Comparison of ENCODE assay signal across 8 cellular contexts in the genomic region with DNA sequence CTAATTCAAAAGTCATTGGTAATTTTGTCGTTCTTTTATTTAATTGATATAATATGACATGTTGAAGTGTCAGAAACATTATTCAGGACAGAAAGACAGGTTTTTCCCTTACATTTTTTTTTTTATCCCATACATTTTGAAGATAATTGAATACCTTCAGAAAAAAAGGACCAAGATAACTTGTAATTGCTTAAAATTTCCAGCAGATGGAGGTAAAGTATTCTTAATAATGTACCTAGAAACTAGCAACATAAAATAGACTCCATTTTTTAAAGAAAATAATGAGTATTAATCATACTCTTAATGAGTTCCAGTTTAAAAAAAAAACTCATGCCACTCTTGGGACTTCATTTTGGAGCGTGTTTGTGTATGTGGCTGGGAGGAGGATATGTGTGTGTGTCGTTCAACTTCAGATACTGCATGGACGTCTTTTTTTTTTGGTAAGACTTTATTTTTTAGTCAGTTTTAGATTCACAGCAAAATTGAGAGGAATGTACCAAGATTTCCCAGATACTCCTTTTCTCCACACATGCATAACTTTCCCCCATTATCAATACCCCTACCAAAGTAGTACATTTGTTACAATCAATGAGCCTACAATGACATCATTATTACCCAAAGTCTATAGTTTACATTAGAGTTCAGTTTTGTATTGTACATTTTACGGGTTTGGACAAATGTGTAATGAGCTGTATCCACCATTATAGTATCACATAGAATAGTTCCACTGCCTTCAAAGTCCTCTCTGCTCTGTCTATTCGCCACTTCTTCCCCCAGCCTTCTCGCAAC.
DNase-seq lines count a peak whose midpoint lies in the region; ATAC-seq and TF ChIP-seq lines count a peak whose summit lies in the region.

No MANE protein-coding gene starts in this region.

- H3F3A ChIP-seq in MM.1S (ENCODE audit: insufficient read depth, low read length), result 0 out of 2 replicates have a peak, but pooled peaks cover 8% of the 10 kb centered on the region

- peaks cover 8% of the 10 kb centered on the region for H3K4me1 ChIP-seq in MM.1S (ENCODE audit: low read length)
- H3K4me1 ChIP-seq in left lung, result no peaks in the 10 kb centered on the region

- ATAC-seq in left lung (peak; percentile 57), GM21737 (IDR thresholded peaks at IDR 0.05; ENCODE audit: unreplicated experiment) (no peak), HG02938 (IDR thresholded peaks at IDR 0.05; ENCODE audit: unreplicated experiment) (no peak), HG03135 (IDR thresholded peaks at IDR 0.05; ENCODE audit: unreplicated experiment) (no peak)

- H3K36me3 ChIP-seq in MM.1S (replicated peaks; ENCODE audit: insufficient read depth, low read length) (no peaks in the 10 kb centered on the region), left lung (no peaks in the 10 kb centered on the region)

- no peaks in the 10 kb centered on the region for H3K79me2 ChIP-seq in MM.1S (ENCODE audit: low read length)

- H3K27ac ChIP-seq in MM.1S (ENCODE audit: low read length) (no peak overlapping the region), left lung (no peak overlapping the region)

- TF ChIP-seq CTCF in MM.1S (IDR thresholded peaks at IDR 0.05; ENCODE audit: low read length), result peak; percentile 47
- peak; percentile 39 to 48 for TF ChIP-seq CTCF in left lung (IDR thresholded peaks at IDR 0.05)

- H4K20me1 ChIP-seq in MM.1S (ENCODE audit: insufficient read depth, low read length), result no peaks in the 10 kb centered on the region

- H3K4me3 ChIP-seq in MM.1S (ENCODE audit: low read length) (no peak overlapping the region), left lung (no peak overlapping the region)

- no peaks in the 10 kb centered on the region for H3K9me3 ChIP-seq in MM.1S (replicated peaks; ENCODE audit: insufficient read depth, low read length)
- no peaks in the 10 kb centered on the region for H3K9me3 ChIP-seq in left lung

- H2AFZ ChIP-seq in MM.1S (ENCODE audit: low read length), result peak overlapping the region; percentile 28

- H3K27me3 ChIP-seq in MM.1S (replicated peaks; ENCODE audit: insufficient read depth, low read length), result no peaks in the 10 kb centered on the region
- H3K27me3 ChIP-seq in left lung, result peaks cover 0 to 7% of the 10 kb centered on the region in 2 donors

- no peak overlapping the region for H3K4me2 ChIP-seq in MM.1S (ENCODE audit: low read depth, low read length)

- intact Hi-C loops in left lung (cut with DNase I), result no loop called here

- DNase-seq in DMS 273 (lab: John Stamatoyannopoulos, UW; ENCODE audit: unreplicated experiment) (peak; percentile 54), DMS 273 treated with DMSO at 0.1 percent for 48 hours (lab: John Stamatoyannopoulos, UW) (no peak), MM.1S (peak; percentile 44), amniotic stem cell (lab: John Stamatoyannopoulos, UW) (peak; percentile 1), left lung (no peak)

- H3K9ac ChIP-seq in MM.1S (ENCODE audit: low read length), result no peak overlapping the region

- no peaks in the 10 kb centered on the region for H3K9me2 ChIP-seq in MM.1S (replicated peaks; ENCODE audit: insufficient read depth, low read length)

Comparison
In these comparisons a context has a peak if more than half of its experiments do, and no peak if none do; other contexts are left out.
1. DNase-seq: peak in DMS 273 (single experiment), MM.1S (single experiment) and amniotic stem cell (single experiment); none in DMS 273 treated with DMSO at 0.1 percent for 48 hours (single experiment) and left lung (0 of 2).